In the genomic region with DNA sequence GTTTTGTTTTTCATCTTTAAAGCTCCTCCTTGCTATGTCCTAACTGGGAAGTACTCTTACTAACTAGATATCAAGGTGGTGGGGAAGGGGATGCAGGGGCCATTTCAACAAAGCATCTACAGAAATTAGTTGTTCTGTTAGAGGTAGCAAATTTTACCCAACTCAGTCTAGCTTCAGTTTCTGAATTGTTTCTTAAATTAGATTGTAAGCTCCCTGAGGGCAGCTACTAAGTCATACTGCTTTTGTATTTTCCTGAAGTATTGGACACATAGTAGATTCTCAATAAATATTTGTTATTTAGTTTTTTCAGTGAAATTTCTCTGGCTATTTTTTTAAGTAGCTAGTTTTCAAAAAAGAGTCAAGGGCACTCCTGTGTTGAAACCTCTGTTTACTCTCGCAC, we compare ENCODE assay signal across 8 cellular contexts. TPM values are rescaled to one million over a fixed set of nuclear protein-coding genes. Genes with fewer than 3 reads are reported as not detected.
A peak's percentile ranks its signal among the peaks of the same experiment; 100 is the strongest.
DNase-seq lines count a peak whose midpoint lies in the region; TF ChIP-seq lines count a peak whose summit lies in the region.

No MANE protein-coding gene starts in this region.

- CTCF ChIA-PET in AG04449 (lab: Yijun Ruan, JAX), result interaction anchor here (1.3 kb wide), 1 partner anchor 9 kb away, joined by 4 read pairs; no protein-coding TSS in a partner anchor

- H3K36me3 Mint-ChIP-seq in HFFc6 (ENCODE audit: low read depth) (peaks cover 77% of the 10 kb centered on the region), mesothelial cell of epicardium (peaks cover 28% of the 10 kb centered on the region)

- TF ChIP-seq CTCF in AG04449 (IDR thresholded peaks at IDR 0.05; ENCODE audit: insufficient read depth, low read length, missing control alignments) (no peak), HFFc6 (IDR thresholded peaks at IDR 0.05) (no peak), astrocyte of the spinal cord (IDR thresholded peaks at IDR 0.05; ENCODE audit: low read depth, low read length) (no peak), mesothelial cell of epicardium (IDR thresholded peaks at IDR 0.05; ENCODE audit: unreplicated experiment) (no peak), tibial nerve (IDR thresholded peaks at IDR 0.05) (no peak)

- H3K27ac Mint-ChIP-seq in HFFc6 (peak overlapping the region; percentile 98), mesothelial cell of epicardium (peak overlapping the region; percentile 98)

- POLR2A ChIA-PET in AG04449 (lab: Yijun Ruan, JAX), result interaction anchor here (0.6 kb wide), 1 partner anchor 74 kb away, joined by 3 read pairs; no protein-coding TSS in a partner anchor

- no peaks in the 10 kb centered on the region for H3K9me3 ChIP-seq in tibial nerve

- peak overlapping the region in 2 of 4 donors; percentile 98 to 99 for H3K27ac ChIP-seq in tibial nerve

- in situ Hi-C loops in astrocyte of the spinal cord (cut with HindIII; ENCODE audit: low sequenced_read_pairs), result no loop called here

- H3K9me3 Mint-ChIP-seq in HFFc6 (no peaks in the 10 kb centered on the region; the same call in 1 of the 2 replicates), mesothelial cell of epicardium (no peaks in the 10 kb centered on the region)

- no peak for TF ChIP-seq EP300 in tibial nerve (IDR thresholded peaks at IDR 0.05)

- H3K4me1 Mint-ChIP-seq in HFFc6 (ENCODE audit: low read depth) (peaks cover 50% of the 10 kb centered on the region), mesothelial cell of epicardium (peaks cover 51% of the 10 kb centered on the region)

- 90 to 100% methylated on average over 1 of the region's 1 CpG for WGBS in tibial nerve, 2 donors

- H3K27me3 Mint-ChIP-seq in HFFc6 (ENCODE audit: insufficient read depth), result peaks cover 2% of the 10 kb centered on the region
- H3K27me3 Mint-ChIP-seq in mesothelial cell of epicardium (ENCODE audit: low read depth), result no peaks in the 10 kb centered on the region

- TF ChIP-seq POLR2A in tibial nerve (IDR thresholded peaks at IDR 0.05), result no peak

- DNase-seq in AG04449 (ENCODE audit: low read depth, low spot score), result no peak
- no peak for DNase-seq in HFFc6
- no peak for DNase-seq in astrocyte of the spinal cord (ENCODE audit: low read depth, low spot score)
- no peak for DNase-seq in mesothelial cell of epicardium (ENCODE audit: low spot score in 2 of 2, unreplicated experiment in 2 of 2)
- DNase-seq in tibial nerve (ENCODE audit: low spot score in 2 of 2), result no peak
- DNase-seq in cerebellum (ENCODE audit: low spot score), result no peak
- DNase-seq in activated gamma-delta T cell treated with Interleukin-2 at 50 U/mL for 16 hours, result no peak
- no peak for DNase-seq in OCI-M1 (lab: John Stamatoyannopoulos, UW)

- H3K4me1 ChIP-seq in tibial nerve, result peaks cover 5 to 69% (median 37%) of the 10 kb centered on the region in 4 donors

- H3K36me3 ChIP-seq in tibial nerve, result peaks cover 0 to 32% (median 0%) of the 10 kb centered on the region in 3 donors

- H3K4me3 Mint-ChIP-seq in HFFc6 (peak overlapping the region; percentile 96), mesothelial cell of epicardium (peak overlapping the region; percentile 88)

- H3K27me3 ChIP-seq in tibial nerve, result no peaks in the 10 kb centered on the region

- peak overlapping the region; percentile 91 for H3K4me3 ChIP-seq in AG04449 (ENCODE audit: low read depth, low read length)
- H3K4me3 ChIP-seq in astrocyte of the spinal cord (ENCODE audit: low read depth, low read length), result peak overlapping the region; percentile 91
- H3K4me3 ChIP-seq in tibial nerve, result peak overlapping the region in 1 of 4 donors; percentile 81

RNA-seq across cellular contexts. Expression of a gene that starts 1.8 kb away (rescaled TPM):
- total RNA-seq in HFFc6 (2021; fragmentation: NEBNext Ultra II Directional; extraction: Animal tissue kit (Norgen Biotek cat#: 25700)), result 100 to 1,000 TPM; 197 to 257 (median 227) TPM
- total RNA-seq in mesothelial cell of epicardium (265 to 283 TPM (median 271 TPM) in 3 replicates), tibial nerve (10 to 100 TPM; 43.5 to 68.2 (median 55.7) TPM), cerebellum (84.7 TPM)

RNA-seq across cellular contexts. Expression of a gene that starts 16.4 kb away (rescaled TPM):
- total RNA-seq in HFFc6 (2021; fragmentation: NEBNext Ultra II Directional; extraction: Animal tissue kit (Norgen Biotek cat#: 25700)), result not detected
- total RNA-seq in mesothelial cell of epicardium, result not detected in 3 replicates
- not detected for total RNA-seq in tibial nerve
- total RNA-seq in cerebellum, result not detected

RNA-seq across cellular contexts. Expression of a gene that starts 30.6 kb away (rescaled TPM):
- total RNA-seq in HFFc6 (2021; fragmentation: NEBNext Ultra II Directional; extraction: Animal tissue kit (Norgen Biotek cat#: 25700)), result 100 to 1,000 TPM; 503 to 809 (median 701) TPM
- total RNA-seq in mesothelial cell of epicardium, result 194 to 208 TPM (median 197 TPM) in 3 replicates
- 100 to 1,000 TPM; 170 to 251 (median 222) TPM for total RNA-seq in tibial nerve
- total RNA-seq in cerebellum, result 124 TPM

RNA-seq across cellular contexts. Expression of a gene that starts 49.9 kb away (rescaled TPM):
- 100 to 1,000 TPM; 107 to 119 (median 110) TPM for total RNA-seq in HFFc6 (2021; fragmentation: NEBNext Ultra II Directional; extraction: Animal tissue kit (Norgen Biotek cat#: 25700))
- total RNA-seq in mesothelial cell of epicardium, result 34.7 to 38.3 TPM (median 36.8 TPM) in 3 replicates
- total RNA-seq in tibial nerve, result 100 to 1,000 TPM in 3 of 4 donors, 10 to 100 TPM in 1; 93.9 to 120 (median 111) TPM
- 31.3 TPM for total RNA-seq in cerebellum
